In genomic region chrX:110317079-110317819, GRCh38 we compare ENCODE assay signal across 8 cellular contexts.
DNase-seq lines count a peak whose midpoint lies in the region; ATAC-seq lines count a peak whose summit lies in the region.

No MANE protein-coding gene starts in this region.

- peaks cover 74% of the 10 kb centered on the region for H3K27me3 ChIP-seq in BLaER1

- H3K4me3 Mint-ChIP-seq in dendritic cell treated with granulocyte-macrophage colony-stimulating factor and Interleukin-4, amounts not matched to agents 40 ng/mL and 50 ng/mL, for 4 days: peak overlapping the region; percentile 97

- H4K20me1 ChIP-seq in BLaER1: peaks cover 44% of the 10 kb centered on the region

- peaks cover 1% of the 10 kb centered on the region for H3K27me3 Mint-ChIP-seq in dendritic cell treated with granulocyte-macrophage colony-stimulating factor and Interleukin-4, amounts not matched to agents 40 ng/mL and 50 ng/mL, for 4 days

- no peaks in the 10 kb centered on the region for H3K36me3 ChIP-seq in BLaER1

- H3K4me1 Mint-ChIP-seq in dendritic cell treated with granulocyte-macrophage colony-stimulating factor and Interleukin-4, amounts not matched to agents 40 ng/mL and 50 ng/mL, for 4 days (ENCODE audit: low read depth): no peaks in the 10 kb centered on the region

- no peaks in the 10 kb centered on the region for H3K9me3 Mint-ChIP-seq in dendritic cell treated with granulocyte-macrophage colony-stimulating factor and Interleukin-4, amounts not matched to agents 40 ng/mL and 50 ng/mL, for 4 days

- peak overlapping the region; percentile 94 for H3K27ac ChIP-seq in BLaER1

- peak overlapping the region; percentile 95 for H3K27ac Mint-ChIP-seq in dendritic cell treated with granulocyte-macrophage colony-stimulating factor and Interleukin-4, amounts not matched to agents 40 ng/mL and 50 ng/mL, for 4 days

- intact Hi-C loops in dendritic cell treated with granulocyte-macrophage colony-stimulating factor and Interleukin-4, amounts not matched to agents 40 ng/mL and 50 ng/mL, for 4 days (cut with micrococcal nuclease): loop anchor here (5.0 kb wide), 1 partner anchor 90 kb away; no protein-coding TSS in a partner anchor

- H3K4me1 ChIP-seq in BLaER1: peaks cover 50% of the 10 kb centered on the region

- peak; percentile 3 to 9 for DNase-seq in activated CD4-positive, alpha-beta T cell treated with anti-CD3 and anti-CD28 coated beads for 24 hours (ENCODE audit: low read depth in 2 of 2)
- peak; percentile 24 for DNase-seq in medulla oblongata (ENCODE audit: extremely low spot score)
- DNase-seq in stimulated activated CD8-positive, alpha-beta memory T cell treated with anti-CD3 and anti-CD28 coated beads, Interleukin-4, amount 100 ng/mL, for 24 hours (ENCODE audit: low read depth): peak; percentile 11
- no peak for DNase-seq in CD1c-positive myeloid dendritic cell (ENCODE audit: extremely low spot score)

- peak overlapping the region; percentile 83 for H3K4me3 ChIP-seq in BLaER1

- peaks cover 17% of the 10 kb centered on the region for H3K36me3 Mint-ChIP-seq in dendritic cell treated with granulocyte-macrophage colony-stimulating factor and Interleukin-4, amounts not matched to agents 40 ng/mL and 50 ng/mL, for 4 days (ENCODE audit: low read depth)

- H3K9me3 ChIP-seq in BLaER1: no peaks in the 10 kb centered on the region; the same call in 1 of the 2 replicates

- H3K9ac ChIP-seq in BLaER1: peak overlapping the region; percentile 89

- H3K4me2 ChIP-seq in BLaER1: peak overlapping the region; percentile 65

- ATAC-seq in GM19372 (IDR thresholded peaks at IDR 0.05; ENCODE audit: low read depth, unreplicated experiment): peak; percentile 12
- peak; percentile 28 for ATAC-seq in HG03521 (IDR thresholded peaks at IDR 0.05; ENCODE audit: unreplicated experiment)
